ENCODE assay signal across 22 cellular contexts in the genomic region with DNA sequence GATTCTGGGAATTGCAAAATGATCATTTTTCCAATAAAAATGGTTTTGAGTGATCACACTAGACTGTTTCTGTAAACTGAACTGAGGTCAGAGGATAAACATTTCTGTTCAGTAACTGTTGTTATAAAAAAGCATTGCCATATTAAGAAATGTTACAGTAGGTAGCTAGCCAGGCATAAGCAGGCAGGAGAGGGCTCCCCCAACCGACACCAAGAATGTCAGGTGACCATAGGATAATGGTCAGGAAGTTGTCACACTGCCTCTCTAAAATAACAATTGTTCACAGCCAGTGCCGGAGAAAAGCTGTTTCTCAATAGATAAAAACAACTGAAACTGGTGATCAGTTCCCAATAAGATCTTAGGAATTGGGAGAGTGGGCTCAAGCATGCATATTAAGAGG.
DNase-seq lines count a peak whose midpoint lies in the region; ATAC-seq, FAIRE-seq and TF ChIP-seq lines count a peak whose summit lies in the region.
"Had no signal": no experiment of that assay in that cellular context is flagged by ENCODE, and none has a peak within 500 bp of the region (broad histone marks: within the 10 kb centered on the region; RNA-seq: fewer than 3 reads in every experiment).

No MANE protein-coding gene starts in this region.

- BruUV-seq in PC-3 (replicated peaks; lab: Mats Ljungman, UMichigan) (no TSS peak), endothelial cell of umbilical vein (replicated peaks; lab: Mats Ljungman, UMichigan) (no TSS peak)

- FAIRE-seq in endothelial cell of umbilical vein (lab: Jason Lieb, UNC): no peak
- FAIRE-seq: GM18507 had no signal

- no peak overlapping the region for H3K4me3 ChIP-seq in BLaER1 treated with 17β-estradiol and CSF1 and Interleukin-3, amounts not matched to agents 10 nM and 100 nM
- no peak overlapping the region for H3K4me3 ChIP-seq in PC-3 (ENCODE audit: low read length)
- no peak overlapping the region for H3K4me3 ChIP-seq in endothelial cell of umbilical vein (replicated peaks in 1 of 3; ENCODE audit: insufficient read depth in 1 of 3, low read depth in 1 of 3, low read length in 3 of 3)
- no peak overlapping the region for H3K4me3 ChIP-seq in mesendoderm (ENCODE audit: low read length)
- H3K4me3 ChIP-seq: adrenal gland, cardiac muscle cell, PC-9, right atrium auricular region, SJCRH30, testis had no signal

- CTCF ChIA-PET in PC-3 (lab: Charles Lee) (no interaction called here), endothelial cell of umbilical vein (lab: Charles Lee) (interaction anchor here (1.0 to 3.0 kb wide), 4 partner anchors 11 to 303 kb away, joined by 3 to 14 read pairs (median 4); no protein-coding TSS in a partner anchor)

- H2BK15ac ChIP-seq in mesendoderm (replicated peaks; ENCODE audit: low read depth): no peak overlapping the region

- H3K4me1 ChIP-seq in BLaER1 treated with 17β-estradiol and CSF1 and Interleukin-3, amounts not matched to agents 10 nM and 100 nM: peaks cover 0 to 17% (median 12%) of the 10 kb centered on the region in 10 experiments; a peak in 10 of 20 replicates
- H3K4me1 ChIP-seq in PC-3 (ENCODE audit: insufficient read depth, low read length) (peaks cover 28% of the 10 kb centered on the region), endothelial cell of umbilical vein (ENCODE audit: control insufficient read depth, extremely low read depth, insufficient read depth, low read length) (peaks cover 18% of the 10 kb centered on the region), mesendoderm (ENCODE audit: control insufficient read depth, low read depth, low read length) (peaks cover 4% of the 10 kb centered on the region)
- H3K4me1 ChIP-seq: adrenal gland, SJCRH30, testis had no signal

- intact Hi-C loops in PC-3 (cut with micrococcal nuclease): no loop called here
- intact Hi-C loops in endothelial cell of umbilical vein (cut with micrococcal nuclease): loop anchor here (5.0 kb wide), 1 partner anchor 307 kb away; a partner anchor contains a TSS
- intact Hi-C loops in left colon (cut with DNase I, micrococcal nuclease): no loop called here

- TF ChIP-seq CTCF in PC-3 (conservative IDR thresholded peaks at IDR 0.05; ENCODE audit: low read depth, low read length) (no peak), endothelial cell of umbilical vein (IDR thresholded peaks at IDR 0.05; ENCODE audit: extremely low read depth in 1 of 2, insufficient read depth in 1 of 2, low read depth in 1 of 2, low read length in 2 of 2) (no peak)

- H3K4me2 ChIP-seq in BLaER1 treated with 17β-estradiol and CSF1 and Interleukin-3, amounts not matched to agents 10 nM and 100 nM: peak overlapping the region in 6 of 11 experiments; percentile 11 to 58 (median 36); a peak in 9 of 22 replicates
- peak overlapping the region; percentile 56 for H3K4me2 ChIP-seq in PC-3 (ENCODE audit: low read length)
- H3K4me2 ChIP-seq in endothelial cell of umbilical vein (ENCODE audit: insufficient read depth, low read length): peak overlapping the region; percentile 46
- H3K4me2 ChIP-seq in mesendoderm (ENCODE audit: low read length): no peak overlapping the region
- H3K4me2 ChIP-seq: PC-9 had no signal

- no peaks in the 10 kb centered on the region for H3K79me2 ChIP-seq in PC-3 (ENCODE audit: low read length)
- no peaks in the 10 kb centered on the region for H3K79me2 ChIP-seq in endothelial cell of umbilical vein (ENCODE audit: control insufficient read depth, insufficient read depth, low read length)
- H3K79me2 ChIP-seq in mesendoderm (ENCODE audit: control insufficient read depth, insufficient read depth, low read length): no peaks in the 10 kb centered on the region

- no peak overlapping the region for H2AFZ ChIP-seq in PC-3 (ENCODE audit: low read length)
- peak overlapping the region; percentile 8 for H2AFZ ChIP-seq in endothelial cell of umbilical vein (ENCODE audit: low read depth, low read length)
- H2AFZ ChIP-seq: PC-9 had no signal

- no peak overlapping the region for H3K56ac ChIP-seq in mesendoderm (ENCODE audit: low read length)

- no peaks in the 10 kb centered on the region for H3K9me2 ChIP-seq in PC-3 (replicated peaks; ENCODE audit: low read length)

- WGBS in mesendoderm (ENCODE audit: extremely low coverage, insufficient coverage, low lambda C conversion rate): no CpG with 5 or more reads among the region's 2 CpGs

- ATAC-seq in PC-3 (no peak), HG03378 (IDR thresholded peaks at IDR 0.05; ENCODE audit: unreplicated experiment) (no peak), left colon (no peak)

- H4K5ac ChIP-seq in mesendoderm (ENCODE audit: low read length): no peak overlapping the region

- no peaks in the 10 kb centered on the region for H3K27me3 ChIP-seq in BLaER1 treated with 17β-estradiol and CSF1 and Interleukin-3, amounts not matched to agents 10 nM and 100 nM
- H3K27me3 ChIP-seq in PC-3 (ENCODE audit: low read length) (no peaks in the 10 kb centered on the region), endothelial cell of umbilical vein (ENCODE audit: control insufficient read depth in 2 of 2, insufficient read depth in 2 of 2, low read length in 2 of 2) (no peaks in the 10 kb centered on the region), mesendoderm (ENCODE audit: insufficient read depth, low read length, poor library complexity) (no peaks in the 10 kb centered on the region)
- H3K27me3 ChIP-seq: adrenal gland, cardiac muscle cell, right atrium auricular region, SJCRH30, testis had no signal

- H2AK5ac ChIP-seq in mesendoderm (ENCODE audit: low read length): no peak overlapping the region

- H3F3A ChIP-seq in PC-3 (ENCODE audit: low read length, unreplicated experiment): no peaks in the 10 kb centered on the region

- POLR2A ChIA-PET in PC-3 (lab: Charles Lee; ENCODE audit: unreplicated experiment): no interaction called here
- POLR2A ChIA-PET in endothelial cell of umbilical vein (lab: Charles Lee): no interaction called here

- H3K23ac ChIP-seq in mesendoderm (ENCODE audit: low read length): no peak overlapping the region

- no peak overlapping the region for H3K9ac ChIP-seq in BLaER1 treated with 17β-estradiol and CSF1 and Interleukin-3, amounts not matched to agents 10 nM and 100 nM
- H3K9ac ChIP-seq in PC-3 (ENCODE audit: low read length) (no peak overlapping the region), endothelial cell of umbilical vein (replicated peaks; ENCODE audit: extremely low read depth, insufficient read depth, low read length) (no peak overlapping the region), mesendoderm (ENCODE audit: low read length) (no peak overlapping the region)

- TF ChIP-seq POLR2A in endothelial cell of umbilical vein (IDR thresholded peaks at IDR 0.05; ENCODE audit: low read depth, low read length): no peak

- H3K36me3 ChIP-seq in BLaER1 treated with 17β-estradiol and CSF1 and Interleukin-3, amounts not matched to agents 10 nM and 100 nM: no peaks in the 10 kb centered on the region
- H3K36me3 ChIP-seq in PC-3 (ENCODE audit: low read depth, low read length): no peaks in the 10 kb centered on the region
- H3K36me3 ChIP-seq in endothelial cell of umbilical vein (ENCODE audit: control insufficient read depth in 2 of 2, extremely low read depth in 1 of 2, insufficient read depth in 2 of 2, low read length in 2 of 2): no peaks in the 10 kb centered on the region
- no peaks in the 10 kb centered on the region for H3K36me3 ChIP-seq in mesendoderm (ENCODE audit: control insufficient read depth, insufficient read depth, low read length)
- H3K36me3 ChIP-seq: adrenal gland, cardiac muscle cell, right atrium auricular region, SJCRH30 had no signal

- H2BK120ac ChIP-seq in mesendoderm (ENCODE audit: low read depth, low read length): no peak overlapping the region

- no peaks in the 10 kb centered on the region for H3K9me1 ChIP-seq in endothelial cell of umbilical vein (replicated peaks; ENCODE audit: control insufficient read depth, extremely low read depth, insufficient read depth, low read length)

- H4K20me1 ChIP-seq in BLaER1 treated with 17β-estradiol and CSF1 and Interleukin-3, amounts not matched to agents 10 nM and 100 nM: no peaks in the 10 kb centered on the region
- no peaks in the 10 kb centered on the region for H4K20me1 ChIP-seq in PC-3 (ENCODE audit: low read length)
- H4K20me1 ChIP-seq in endothelial cell of umbilical vein (replicated peaks; ENCODE audit: control insufficient read depth, extremely low read depth, insufficient read depth, low read length): no peaks in the 10 kb centered on the region

- dilution Hi-C loops in endothelial cell of umbilical vein (cut with MboI; ENCODE audit: extremely low pct_ligation_motif_present, low sequenced_read_pairs): no loop called here

- H3K4ac ChIP-seq in mesendoderm (ENCODE audit: low read depth, low read length): no peak overlapping the region

- H3K79me1 ChIP-seq in mesendoderm (ENCODE audit: low read length): no peaks in the 10 kb centered on the region

- H3K18ac ChIP-seq in mesendoderm (ENCODE audit: low read length): no peak overlapping the region

- no peak overlapping the region for H4K8ac ChIP-seq in mesendoderm (ENCODE audit: low read depth, low read length)

- no peak overlapping the region for H3K27ac ChIP-seq in BLaER1 treated with 17β-estradiol and CSF1 and Interleukin-3, amounts not matched to agents 10 nM and 100 nM
- peak overlapping the region; percentile 53 for H3K27ac ChIP-seq in PC-3 (ENCODE audit: low read length)
- peak overlapping the region; percentile 19 for H3K27ac ChIP-seq in endothelial cell of umbilical vein (ENCODE audit: insufficient read depth, low read depth, low read length)
- H3K27ac ChIP-seq in mesendoderm (ENCODE audit: low read depth, low read length): no peak overlapping the region
- H3K27ac ChIP-seq: adrenal gland, cardiac muscle cell, PC-9, right atrium auricular region, SJCRH30, testis had no signal

- H2BK5ac ChIP-seq in mesendoderm (ENCODE audit: low read length): no peak overlapping the region

- no peaks in the 10 kb centered on the region for H3K9me3 ChIP-seq in BLaER1 treated with 17β-estradiol and CSF1 and Interleukin-3, amounts not matched to agents 10 nM and 100 nM (replicated peaks in 1 of 11)
- H3K9me3 ChIP-seq in PC-3 (ENCODE audit: low read length): no peaks in the 10 kb centered on the region
- no peaks in the 10 kb centered on the region for H3K9me3 ChIP-seq in endothelial cell of umbilical vein (replicated peaks; ENCODE audit: control insufficient read depth, insufficient read depth, low read length)
- H3K9me3 ChIP-seq: adrenal gland, right atrium auricular region, SJCRH30, testis had no signal

- DNase-seq in PC-3 (peak; percentile 4), endothelial cell of umbilical vein (ENCODE audit: low read depth, low spot score) (no peak), mesendoderm (peak; percentile 5), NCI-H1694 (lab: John Stamatoyannopoulos, UW) (no peak), NOMO-1 treated with dmso at 0.1 percent for 144 hours (lab: John Stamatoyannopoulos, UW; ENCODE audit: unreplicated experiment) (no peak), left colon (no peak)
- DNase-seq: activated CD4-positive, alpha-beta T cell treated with anti-CD3 and anti-CD28 coated beads, Interleukin-2, amount 10 ng/mL, durations not matched to agents 7 days and 5 days; activated effector memory CD4-positive, alpha-beta T cell treated with Interleukin-2 at 50 U/mL for 16 hours; KBM-7; NCI-H187 treated with DMSO at 0.1 percent for 48 hours; NCI-H2227 treated with DMSO at 0.1 percent for 48 hours; NCI-H82; occipital lobe; testis had no signal

TF ChIP-seq in endothelial cell of umbilical vein, 7 proteins besides CTCF, POLR2A, EP300 and RAD21 (continues in another document):
- TF ChIP-seq GATA2 (IDR thresholded peaks at IDR 0.05; ENCODE audit: insufficient read depth, insufficient read length, low read depth, low read length): no peak

Comparison
In these comparisons a context has a peak if more than half of its experiments do, and no peak if none do; other contexts are left out.
1. H3K27ac ChIP-seq: peak in PC-3 (single experiment) and endothelial cell of umbilical vein (single experiment); none in BLaER1 treated with 17β-estradiol and CSF1 and Interleukin-3, amounts not matched to agents 10 nM and 100 nM (0 of 11) and mesendoderm (single experiment).
2. DNase-seq: peak in PC-3 (single experiment) and mesendoderm (single experiment); none in endothelial cell of umbilical vein (single experiment), NCI-H1694 (single experiment), NOMO-1 treated with dmso at 0.1 percent for 144 hours (single experiment) and left colon (0 of 2).